Comparison of ENCODE assay signal across 33 cellular contexts in the genomic region with DNA sequence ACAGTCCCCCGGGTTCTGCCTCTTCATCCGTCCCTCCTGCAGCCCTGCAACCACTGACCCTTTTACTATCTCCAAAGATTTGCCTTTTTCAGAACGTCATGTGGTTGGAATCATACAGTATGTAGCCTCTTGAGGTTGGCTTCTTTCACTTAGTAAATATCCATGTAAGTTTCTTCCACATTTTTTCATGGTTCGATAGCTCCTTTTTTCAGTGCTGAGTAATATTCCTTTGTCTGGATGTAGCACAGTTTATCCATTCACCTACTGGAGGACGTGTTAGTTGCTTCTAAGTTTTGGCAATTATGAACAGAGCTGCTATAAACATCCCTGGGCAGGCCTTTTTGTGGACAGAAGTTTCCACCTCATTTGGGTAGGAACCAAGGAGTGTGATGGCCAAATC. TPM values are rescaled to one million over a fixed set of nuclear protein-coding genes. Genes with fewer than 3 reads are reported as not detected.
"Had no signal": no experiment of that assay in that cellular context is flagged by ENCODE, and none has a peak within 500 bp of the region (broad histone marks: within the 10 kb centered on the region; RNA-seq: fewer than 3 reads in every experiment).

No MANE protein-coding gene starts in this region.

- DNase-seq: activated B cell treated with CpG ODN at 0.5 μM for 24 hours; activated CD4-positive, alpha-beta T cell treated with anti-CD3 and anti-CD28 coated beads for 48 hours; activated CD4-positive, alpha-beta T cell treated with anti-CD3 and anti-CD28 coated beads, Interleukin-2, amount 50 U/mL, for 1 hour; activated CD4-positive, alpha-beta T cell treated with anti-CD3 and anti-CD28 coated beads, Interleukin-2, amount 50 U/mL, for 48 hours; activated CD8-positive, alpha-beta memory T cell treated with anti-CD3 and anti-CD28 coated beads for 24 hours; activated CD8-positive, alpha-beta T cell treated with anti-CD3 and anti-CD28 coated beads for 36 hours; activated effector memory CD4-positive, alpha-beta T cell treated with Interleukin-2 at 50 U/mL for 16 hours; activated gamma-delta T cell treated with Interleukin-2 at 50 U/mL for 16 hours; activated naive CD4-positive, alpha-beta T cell treated with anti-CD3 and anti-CD28 coated beads, Interleukin-2, amount 50 U/mL, for 16 hours; activated naive CD4-positive, alpha-beta T cell treated with Interleukin-2 at 50 U/mL for 16 hours; activated T-cell treated with anti-CD3 and anti-CD28 coated beads, Interleukin-2, amount 50 U/mL, for 4 hours; amniotic stem cell; anterior cingulate cortex; central memory CD4-positive, alpha-beta T cell; cerebellar nuclear complex; colonic mucosa; effector CD8-positive, alpha-beta T cell; esophagus squamous epithelium; foreskin melanocyte; heart right ventricle; T-helper 17 cell; T1000; WERI-Rb-1 had no signal

- H3K27ac Mint-ChIP-seq: activated B cell treated with CpG ODN at 0.5 μM for 24 hours; activated CD8-positive, alpha-beta T cell treated with anti-CD3 and anti-CD28 coated beads for 36 hours; activated naive CD8-positive, alpha-beta T cell; activated T-helper 17 cell treated with anti-CD3 and anti-CD28 coated beads, Interleukin-2, amount 50 U/mL, for 72 hours; brain; T-helper 17 cell; T-helper 2 cell treated with Interferon-gamma antibody and Interleukin-4, amounts not matched to agents 5 μg/mL and 100 μg/mL, for 36 hours had no signal

- H3K9me3 ChIP-seq: breast epithelium, colonic mucosa, esophagus squamous epithelium, gastroesophageal sphincter had no signal

- H3K36me3 ChIP-seq: breast epithelium, cardiac muscle cell, colonic mucosa, esophagus squamous epithelium, gastroesophageal sphincter, heart right ventricle, WERI-Rb-1 had no signal

- H3K36me3 Mint-ChIP-seq: activated naive CD8-positive, alpha-beta T cell; brain had no signal

- H3K4me3 ChIP-seq: breast epithelium, cardiac muscle cell, colonic mucosa, esophagus squamous epithelium, gastroesophageal sphincter, heart right ventricle had no signal

- H3K4me1 Mint-ChIP-seq: activated T-helper 17 cell treated with anti-CD3 and anti-CD28 coated beads, Interleukin-2, amount 50 U/mL, for 72 hours had no signal

- H3K4me1 ChIP-seq: breast epithelium, colonic mucosa had no signal

- H3K4me3 Mint-ChIP-seq: activated B cell treated with CpG ODN at 0.5 μM for 24 hours; activated CD8-positive, alpha-beta T cell treated with anti-CD3 and anti-CD28 coated beads for 36 hours; activated naive CD8-positive, alpha-beta T cell; activated T-cell treated with anti-CD3 and anti-CD28 coated beads, Interleukin-2, amount 50 U/mL, for 4 hours; activated T-helper 17 cell treated with anti-CD3 and anti-CD28 coated beads, Interleukin-2, amount 50 U/mL, for 72 hours; brain; T-helper 17 cell; T-helper 2 cell treated with Interferon-gamma antibody and Interleukin-4, amounts not matched to agents 5 μg/mL and 100 μg/mL, for 36 hours had no signal

- H3K9me3 Mint-ChIP-seq: activated CD8-positive, alpha-beta T cell treated with anti-CD3 and anti-CD28 coated beads for 36 hours; activated T-cell treated with anti-CD3 and anti-CD28 coated beads, Interleukin-2, amount 50 U/mL, for 4 hours; activated T-helper 17 cell treated with anti-CD3 and anti-CD28 coated beads, Interleukin-2, amount 50 U/mL, for 72 hours; T-helper 2 cell treated with Interferon-gamma antibody and Interleukin-4, amounts not matched to agents 5 μg/mL and 100 μg/mL, for 36 hours had no signal

- H3K27me3 ChIP-seq: breast epithelium, cardiac muscle cell had no signal

- H3K27ac ChIP-seq: breast epithelium, cardiac muscle cell, colonic mucosa, epithelial cell of prostate, esophagus squamous epithelium, gastroesophageal sphincter, heart right ventricle, WERI-Rb-1 had no signal

- ATAC-seq: activated CD4-positive, CD25-positive, alpha-beta regulatory T cell treated with anti-CD3 and anti-CD28 coated beads, Interleukin-2, amount 50 U/mL, for 24 hours; activated CD8-positive, alpha-beta T cell treated with anti-CD3 and anti-CD28 coated beads for 36 hours; activated T-cell treated with anti-CD3 and anti-CD28 coated beads, Interleukin-2, amount 50 U/mL, for 4 hours; activated T-helper 17 cell treated with anti-CD3 and anti-CD28 coated beads, Interleukin-2, amount 50 U/mL, for 72 hours; gastroesophageal sphincter; heart right ventricle; T-helper 17 cell had no signal

RNA-seq across cellular contexts. Expression of a gene that starts 27.1 kb away (rescaled TPM):
- total RNA-seq: activated B cell treated with CpG ODN at 0.5 μM for 24 hours, glomerular endothelial cell, T-helper 17 cell had no signal
